ENCODE assay signal across 8 cellular contexts in the genomic region with DNA sequence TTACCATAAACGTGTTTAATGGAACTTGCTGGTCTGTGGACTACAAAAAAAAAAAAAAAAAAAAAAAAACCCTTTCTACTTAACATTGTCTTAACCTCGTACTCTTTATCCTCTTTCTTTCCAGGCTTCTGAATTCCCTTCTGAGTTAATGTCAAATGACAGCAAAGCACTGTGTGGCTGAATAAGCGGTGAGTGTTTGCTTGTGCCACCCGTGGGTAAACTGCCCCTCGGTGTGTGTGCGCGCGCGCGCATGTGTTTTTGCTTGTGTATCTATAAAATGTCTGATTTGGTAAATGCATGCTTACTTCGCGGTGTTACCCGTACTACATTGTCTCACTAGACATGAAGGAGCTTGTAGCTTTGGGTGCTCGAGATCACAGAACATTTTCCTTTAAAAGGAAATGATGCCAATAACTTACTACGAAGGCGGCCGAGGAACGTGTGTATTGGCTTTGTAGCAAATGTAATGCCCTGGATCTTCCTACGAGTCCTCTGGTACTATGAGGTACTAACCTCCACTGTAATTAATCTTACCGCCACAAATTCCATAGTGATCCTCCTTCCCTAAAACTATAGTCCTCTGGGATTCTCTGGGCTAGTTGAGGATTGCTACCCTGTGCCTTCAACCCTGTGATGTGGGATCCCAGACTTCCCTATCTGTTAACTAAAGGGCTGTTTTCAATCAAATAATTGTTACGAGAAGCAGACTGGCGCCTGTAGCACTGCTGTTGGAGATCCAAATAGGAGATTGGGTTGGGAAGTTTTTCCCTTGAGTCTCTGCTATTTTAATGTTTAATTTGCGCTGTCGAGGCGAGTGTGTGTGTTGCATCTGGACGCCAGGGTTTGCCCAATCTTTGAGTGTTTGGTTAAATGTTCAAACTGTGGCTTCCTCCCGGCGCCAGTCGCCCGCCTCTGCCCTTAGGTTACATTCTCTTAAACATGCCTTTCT. TPM values are rescaled to one million over a fixed set of nuclear protein-coding genes. Genes with fewer than 3 reads are reported as not detected.
DNase-seq lines count a peak whose midpoint lies in the region; ATAC-seq, FAIRE-seq and TF ChIP-seq lines count a peak whose summit lies in the region.

No MANE protein-coding gene starts in this region.

- H3K4me2 ChIP-seq in HCT116 (ENCODE audit: low read length) = peak overlapping the region; percentile 88
- peak overlapping the region; percentile 84 for H3K4me2 ChIP-seq in OCI-LY3 (ENCODE audit: low read length)

- H3K79me2 ChIP-seq in HCT116 (ENCODE audit: insufficient read depth, low read length) (peaks cover 31% of the 10 kb centered on the region), OCI-LY3 (ENCODE audit: low read length) (peaks cover 69% of the 10 kb centered on the region)

- H3K9ac ChIP-seq in HCT116 (ENCODE audit: low read length) (peak overlapping the region; percentile 76), OCI-LY3 (ENCODE audit: low read length) (peak overlapping the region; percentile 99)

- TSS peak; percentile 78 for BruUV-seq in HCT116 (replicated peaks; lab: Mats Ljungman, UMichigan)

- intact Hi-C loops in HCT116 (cut with micrococcal nuclease) = loop anchor here (2.0 to 10.0 kb wide), 4 partner anchors 100 to 1586 kb away; no protein-coding TSS in a partner anchor
- intact Hi-C loops in Right ventricle myocardium superior (cut with DNase I) = loop anchor here (10.0 kb wide), 4 partner anchors 208 to 1478 kb away; no protein-coding TSS in a partner anchor
- intact Hi-C loops in pancreas (cut with DNase I) = no loop called here
- intact Hi-C loops in sciatic nerve (cut with DNase I) = loop anchor here (10.0 kb wide), 2 partner anchors 58 to 1578 kb away; no protein-coding TSS in a partner anchor

- peak; percentile 61 for DNase-seq in ACHN
- peak; percentile 8 for DNase-seq in HCT116 (ENCODE audit: low read depth, low spot score)
- DNase-seq in activated naive CD4-positive, alpha-beta T cell treated with Interleukin-2 at 50 U/mL for 16 hours = peak; percentile 56
- peak; percentile 67 for DNase-seq in Right ventricle myocardium superior
- peak in 4 of 6 donors; percentile 37 to 68 (median 48) for DNase-seq in pancreas
- no peak for DNase-seq in sciatic nerve (ENCODE audit: low spot score)

- TF ChIP-seq CTCF in HCT116 (IDR thresholded peaks at IDR 0.05 in 2 of 3, conservative IDR thresholded peaks at IDR 0.05 in 1 of 3; ENCODE audit: borderline replicate concordance in 1 of 3, insufficient read depth in 1 of 3, low read depth in 2 of 3, low read length in 2 of 3) (no peak), OCI-LY3 (IDR thresholded peaks at IDR 0.05; ENCODE audit: low read depth, low read length) (no peak), pancreas (IDR thresholded peaks at IDR 0.05) (no peak)

- H3K4me3 ChIP-seq in HCT116 (replicated peaks in 1 of 2; ENCODE audit: low read depth in 1 of 2, low read length in 2 of 2) (peak overlapping the region; percentile 79 to 80), OCI-LY3 (ENCODE audit: low read length) (peak overlapping the region; percentile 99), pancreas (peak overlapping the region; percentile 59 to 76 (median 67))

- CTCF ChIA-PET in HCT116 (lab: Charles Lee) = no interaction called here

- 8 to 9% methylated on average over 30 of the region's 30 CpGs for WGBS in pancreas, 2 donors

- H3K36me3 ChIP-seq in HCT116 (ENCODE audit: control insufficient read depth in 1 of 2, insufficient read depth in 2 of 2, low read length in 2 of 2) (peaks cover 2 to 11% of the 10 kb centered on the region in 2 experiments; a peak in 2 of 4 replicates), OCI-LY3 (replicated peaks; ENCODE audit: low read depth, low read length) (peaks cover 33% of the 10 kb centered on the region), pancreas (no peaks in the 10 kb centered on the region)

- peaks cover 5% of the 10 kb centered on the region; the same call in 1 of the 2 replicates for H4K20me1 ChIP-seq in HCT116 (ENCODE audit: insufficient read depth)
- peaks cover 22% of the 10 kb centered on the region for H4K20me1 ChIP-seq in OCI-LY3 (ENCODE audit: insufficient read depth, low read length)

- no peak for TF ChIP-seq RAD21 in HCT116 (IDR thresholded peaks at IDR 0.05; ENCODE audit: low read depth)

- H3K27ac ChIP-seq in HCT116 (ENCODE audit: low read depth, low read length) (peak overlapping the region; percentile 64), OCI-LY3 (ENCODE audit: low read length) (peak overlapping the region; percentile 91), pancreas (peak overlapping the region; percentile 44 to 89 (median 71))

- POLR2A ChIA-PET in HCT116 (lab: Charles Lee) = interaction anchor here (0.6 to 3.5 kb wide), 13 partner anchors 8 to 684 kb away, joined by 3 to 26 read pairs (median 4); no protein-coding TSS in a partner anchor

- H2AFZ ChIP-seq in HCT116 (ENCODE audit: low read depth, low read length, poor library complexity, severe bottlenecking) (no peak overlapping the region), OCI-LY3 (ENCODE audit: low read depth, low read length) (no peak overlapping the region)

- H3K9me3 ChIP-seq in HCT116 (ENCODE audit: control insufficient read depth in 1 of 2, insufficient read depth in 1 of 2, low read depth in 1 of 2, low read length in 2 of 2) (no peaks in the 10 kb centered on the region), OCI-LY3 (ENCODE audit: insufficient read depth, low read length) (no peaks in the 10 kb centered on the region), pancreas (no peaks in the 10 kb centered on the region)

- no peak for ATAC-seq in HCT116
- ATAC-seq in Right ventricle myocardium superior (ENCODE audit: poor library complexity) = no peak
- no peak for ATAC-seq in pancreas
- no peak for ATAC-seq in sciatic nerve
- no peak for ATAC-seq in GM18861 (IDR thresholded peaks at IDR 0.05; ENCODE audit: unreplicated experiment)

- H3K4me1 ChIP-seq in HCT116 (ENCODE audit: control insufficient read depth in 1 of 2, insufficient read depth in 2 of 2, low read length in 2 of 2) = peaks cover 4 to 54% of the 10 kb centered on the region in 2 experiments; a peak in 3 of 4 replicates
- H3K4me1 ChIP-seq in OCI-LY3 (ENCODE audit: low read length) = peaks cover 31% of the 10 kb centered on the region
- H3K4me1 ChIP-seq in pancreas = peaks cover 0 to 16% (median 7%) of the 10 kb centered on the region in 3 donors

- no peak for TF ChIP-seq POLR2A in HCT116 (IDR thresholded peaks at IDR 0.05; ENCODE audit: borderline replicate concordance, extremely low read depth, insufficient read depth, insufficient read length)

- H3K9me2 ChIP-seq in HCT116 (ENCODE audit: insufficient read depth) = no peaks in the 10 kb centered on the region

- RAD21 ChIA-PET in HCT116 (lab: Charles Lee; ENCODE audit: low non-redundant PET in 1 of 2, low total read pairs in 2 of 2, uncharacterized antibody in 2 of 2, unreplicated experiment in 2 of 2) = interaction anchor here in 1 of 2 experiments (0.7 kb wide), 1 partner anchor 146 kb away, joined by 6 read pairs; no protein-coding TSS in a partner anchor

- H3K27me3 ChIP-seq in HCT116 (ENCODE audit: insufficient read depth, low read length) (no peaks in the 10 kb centered on the region), OCI-LY3 (ENCODE audit: low read depth, low read length) (no peaks in the 10 kb centered on the region), pancreas (no peaks in the 10 kb centered on the region)

- in situ Hi-C loops in ACHN (cut with HindIII; ENCODE audit: low pct_ligation_motif_present, low pct_unique_long_range_greater_than_20kb, low sequenced_read_pairs) = no loop called here

- no peak for FAIRE-seq in pancreas (lab: Jason Lieb, UNC)

TF ChIP-seq in HCT116, 20 proteins besides CTCF, POLR2A, EP300 and RAD21:
- no peak for TF ChIP-seq FOSL1 (IDR thresholded peaks at IDR 0.05; ENCODE audit: low read depth)
- TF ChIP-seq SRF (IDR thresholded peaks at IDR 0.05; ENCODE audit: low read depth) = no peak

RNA-seq across cellular contexts. Expression of gene ID2, which starts 1.1 kb away (rescaled TPM):
- total RNA-seq in HCT116 (2021; ENCODE audit: unreplicated experiment) = 112 TPM
- polyA plus RNA-seq in HCT116 (2012) = 197 and 259 TPM in 2 replicates
- total RNA-seq in Right ventricle myocardium superior = 25.5 TPM
- total RNA-seq in pancreas = 10 to 100 TPM; 19.3 to 50.6 (median 23.2) TPM
- 100 to 1,000 TPM in 1 of 2 donors, 10 to 100 TPM in 1; 53.1 to 135 TPM for polyA plus RNA-seq in pancreas
- total RNA-seq in sciatic nerve = 95.8 TPM

Comparison
In these comparisons a context has a peak if more than half of its experiments do, and no peak if none do; other contexts are left out.
1. intact Hi-C loops: an anchor here in HCT116 (2.0 to 10.0 kb wide), Right ventricle myocardium superior (10.0 kb wide) and sciatic nerve (10.0 kb wide); none called in pancreas.